ENCODE assay signal across 8 cellular contexts in genomic region chr9:36165766-36166149, GRCh38. TPM values are rescaled to one million over a fixed set of nuclear protein-coding genes. Genes with fewer than 3 reads are reported as not detected.
DNase-seq lines count a peak whose midpoint lies in the region; ATAC-seq and TF ChIP-seq lines count a peak whose summit lies in the region.

No MANE protein-coding gene starts in this region.

- peaks cover 0 to 6% (median 0%) of the 10 kb centered on the region in 7 donors for H3K27me3 ChIP-seq in heart right ventricle

- WGBS in heart right ventricle, 2 donors, result 46% methylated on average over 12 of the region's 12 CpGs

- TF ChIP-seq CTCF in activated CD8-positive, alpha-beta T cell treated with anti-CD3 and anti-CD28 coated beads for 36 hours (IDR thresholded peaks at IDR 0.05), result no peak
- TF ChIP-seq CTCF in heart right ventricle (IDR thresholded peaks at IDR 0.05), result no peak

- CTCF ChIA-PET in activated CD8-positive, alpha-beta T cell treated with anti-CD3 and anti-CD28 coated beads for 36 hours (lab: Charles Lee), result interaction anchor here (0.6 to 10.1 kb wide), 19 partner anchors 10 to 166 kb away, joined by 3 to 330 read pairs (median 9); partner anchors contain the start of gene GLIPR2

- no peaks in the 10 kb centered on the region for H3K9me3 ChIP-seq in heart right ventricle

- no peaks in the 10 kb centered on the region for H3K36me3 Mint-ChIP-seq in activated CD8-positive, alpha-beta T cell treated with anti-CD3 and anti-CD28 coated beads for 36 hours (ENCODE audit: low read depth)
- peaks cover 13% of the 10 kb centered on the region for H3K36me3 Mint-ChIP-seq in stimulated activated effector memory CD8-positive, alpha-beta T cell treated with anti-CD3 and anti-CD28 coated beads, Interleukin-12 subunit alpha, Interleukin-12 subunit beta, amount 100 ng/mL, for 72 hours

- no peaks in the 10 kb centered on the region for H3K9me3 Mint-ChIP-seq in activated CD8-positive, alpha-beta T cell treated with anti-CD3 and anti-CD28 coated beads for 36 hours
- no peaks in the 10 kb centered on the region for H3K9me3 Mint-ChIP-seq in stimulated activated effector memory CD8-positive, alpha-beta T cell treated with anti-CD3 and anti-CD28 coated beads, Interleukin-12 subunit alpha, Interleukin-12 subunit beta, amount 100 ng/mL, for 72 hours

- DNase-seq in GM03348 (ENCODE audit: low spot score) (peak; percentile 76), heart right ventricle (no peak), ecto neural progenitor cell (ENCODE audit: low spot score) (no peak), NCI-H2081 treated with DMSO at 0.1 percent for 48 hours (lab: John Stamatoyannopoulos, UW) (no peak), NCI-H2196 (lab: John Stamatoyannopoulos, UW; ENCODE audit: unreplicated experiment) (no peak)
- no peak for DNase-seq in activated CD8-positive, alpha-beta T cell treated with anti-CD3 and anti-CD28 coated beads for 36 hours
- DNase-seq in stimulated activated effector memory CD8-positive, alpha-beta T cell treated with anti-CD3 and anti-CD28 coated beads, Interleukin-12 subunit alpha, Interleukin-12 subunit beta, amount 100 ng/mL, for 72 hours (ENCODE audit: low spot score in 2 of 2), result no peak

- ATAC-seq in activated CD8-positive, alpha-beta T cell treated with anti-CD3 and anti-CD28 coated beads for 36 hours, result no peak
- ATAC-seq in heart right ventricle (peak; percentile 21 to 44 (median 35)), esophagus mucosa (no peak)
- ATAC-seq in stimulated activated effector memory CD8-positive, alpha-beta T cell treated with anti-CD3 and anti-CD28 coated beads, Interleukin-12 subunit alpha, Interleukin-12 subunit beta, amount 100 ng/mL, for 72 hours, result no peak

- H3K4me3 Mint-ChIP-seq in activated CD8-positive, alpha-beta T cell treated with anti-CD3 and anti-CD28 coated beads for 36 hours, result peak overlapping the region; percentile 70
- H3K4me3 Mint-ChIP-seq in stimulated activated effector memory CD8-positive, alpha-beta T cell treated with anti-CD3 and anti-CD28 coated beads, Interleukin-12 subunit alpha, Interleukin-12 subunit beta, amount 100 ng/mL, for 72 hours, result peak overlapping the region; percentile 70

- no peak overlapping the region for H3K27ac Mint-ChIP-seq in activated CD8-positive, alpha-beta T cell treated with anti-CD3 and anti-CD28 coated beads for 36 hours
- no peak overlapping the region for H3K27ac Mint-ChIP-seq in stimulated activated effector memory CD8-positive, alpha-beta T cell treated with anti-CD3 and anti-CD28 coated beads, Interleukin-12 subunit alpha, Interleukin-12 subunit beta, amount 100 ng/mL, for 72 hours

- intact Hi-C loops in activated CD8-positive, alpha-beta T cell treated with anti-CD3 and anti-CD28 coated beads for 36 hours (cut with micrococcal nuclease), result loop anchor here (1.0 kb wide), 1 partner anchor 62 kb away; no protein-coding TSS in a partner anchor
- intact Hi-C loops in heart right ventricle (cut with DNase I), result loop anchor here (1.0 to 10.0 kb wide), 8 partner anchors 62 to 211 kb away; partner anchors contain the start of gene OR2S2 (in 5 of the 10)

- peaks cover 8 to 49% (median 19%) of the 10 kb centered on the region in 9 donors for H3K4me1 ChIP-seq in heart right ventricle

- peak overlapping the region; percentile 15 to 90 (median 69) for H3K27ac ChIP-seq in heart right ventricle

- peak overlapping the region in 9 of 10 donors; percentile 33 to 60 (median 54) for H3K4me3 ChIP-seq in heart right ventricle

- H3K27me3 Mint-ChIP-seq in activated CD8-positive, alpha-beta T cell treated with anti-CD3 and anti-CD28 coated beads for 36 hours, result no peaks in the 10 kb centered on the region

- H3K36me3 ChIP-seq in heart right ventricle, result peaks cover 0 to 14% (median 0%) of the 10 kb centered on the region in 9 donors

- POLR2A ChIA-PET in activated CD8-positive, alpha-beta T cell treated with anti-CD3 and anti-CD28 coated beads for 36 hours (lab: Charles Lee), result interaction anchor here (1.2 to 2.2 kb wide), 3 partner anchors 15 to 29 kb away, joined by 3 to 7 read pairs (median 3); partner anchors contain the start of gene GLIPR2

- H3K4me1 Mint-ChIP-seq in activated CD8-positive, alpha-beta T cell treated with anti-CD3 and anti-CD28 coated beads for 36 hours (ENCODE audit: low read depth), result peaks cover 3% of the 10 kb centered on the region
- peaks cover 13% of the 10 kb centered on the region for H3K4me1 Mint-ChIP-seq in stimulated activated effector memory CD8-positive, alpha-beta T cell treated with anti-CD3 and anti-CD28 coated beads, Interleukin-12 subunit alpha, Interleukin-12 subunit beta, amount 100 ng/mL, for 72 hours

RNA-seq across cellular contexts. Expression of gene CCIN, which starts 3.4 kb away (rescaled TPM):
- not detected for total RNA-seq in activated CD8-positive, alpha-beta T cell treated with anti-CD3 and anti-CD28 coated beads for 36 hours
- total RNA-seq in heart right ventricle, result under 1 TPM in 1 of 10 donors, not detected in 9; 0.15 TPM
- polyA plus RNA-seq in heart right ventricle, result under 1 TPM in 1 of 2 donors, not detected in 1; 0.12 TPM
- not detected for total RNA-seq in esophagus mucosa

RNA-seq across cellular contexts. Expression of gene CLTA, which starts 25.0 kb away (rescaled TPM):
- 100 to 1,000 TPM; 116 to 119 TPM for total RNA-seq in activated CD8-positive, alpha-beta T cell treated with anti-CD3 and anti-CD28 coated beads for 36 hours
- total RNA-seq in heart right ventricle, result 10 to 100 TPM; 44.5 to 80.4 (median 48.8) TPM
- polyA plus RNA-seq in heart right ventricle, result 100 to 1,000 TPM in 1 of 2 donors, 10 to 100 TPM in 1; 34.3 to 138 TPM
- 169 TPM for total RNA-seq in esophagus mucosa

RNA-seq across cellular contexts. Expression of gene GLIPR2, which starts 29.2 kb away (rescaled TPM):
- total RNA-seq in activated CD8-positive, alpha-beta T cell treated with anti-CD3 and anti-CD28 coated beads for 36 hours, result 10 to 100 TPM; 12.2 to 13.6 TPM
- total RNA-seq in heart right ventricle (10 to 100 TPM in 2 of 10 donors, 1 to 10 TPM in 8; 4.7 to 19.2 (median 5.8) TPM), esophagus mucosa (8.8 TPM)
- 10 to 100 TPM in 1 of 2 donors, 1 to 10 TPM in 1; 8.0 to 13.9 TPM for polyA plus RNA-seq in heart right ventricle

Comparison
In these comparisons a context has a peak if more than half of its experiments do, and no peak if none do; other contexts are left out.
1. ATAC-seq: peak in heart right ventricle (8 of 8); none in activated CD8-positive, alpha-beta T cell treated with anti-CD3 and anti-CD28 coated beads for 36 hours (single experiment), stimulated activated effector memory CD8-positive, alpha-beta T cell treated with anti-CD3 and anti-CD28 coated beads, Interleukin-12 subunit alpha, Interleukin-12 subunit beta, amount 100 ng/mL, for 72 hours (single experiment) and esophagus mucosa (single experiment).